In genomic region chr2:30519796-30520195, GRCh38 we compare ENCODE assay signal across 8 cellular contexts.
"Had no signal": no experiment of that assay in that cellular context is flagged by ENCODE, and none has a peak within 500 bp of the region (broad histone marks: within the 10 kb centered on the region; RNA-seq: fewer than 3 reads in every experiment).

No MANE protein-coding gene starts in this region.

- FAIRE-seq: H1, H54, HepG2 had no signal

- H3K4me3 ChIP-seq: GM23338 had no signal

- DNase-seq: H9, HCEC 1CT, KBM-7 had no signal

- H3K4me2 ChIP-seq: GM23338 had no signal

- H2AFZ ChIP-seq: GM23338 had no signal

- H3K27ac ChIP-seq: HL-60 had no signal

- ATAC-seq: GM23338, HepG2 had no signal
